15 cellular contexts compared by ENCODE assay signal in the genomic region with DNA sequence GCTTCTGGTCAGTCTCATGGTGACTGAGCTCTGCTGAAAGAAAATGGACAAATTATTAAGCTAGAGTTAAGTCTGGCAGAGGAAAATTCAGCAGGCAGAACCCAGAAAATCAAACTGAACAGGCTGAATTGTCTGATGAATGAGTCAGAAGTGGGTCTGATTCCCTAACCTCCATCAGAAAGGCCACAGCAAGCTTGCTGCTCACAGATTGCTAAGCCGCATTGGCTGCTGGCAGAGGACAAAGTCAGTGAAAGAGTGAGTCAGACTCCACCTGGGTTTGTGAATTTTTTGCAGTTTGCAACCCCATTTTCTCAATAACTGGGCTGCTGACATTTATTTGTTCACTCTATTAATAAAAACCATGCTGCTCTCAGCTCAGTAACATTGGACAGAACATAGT.
DNase-seq lines count a peak whose midpoint lies in the region; ATAC-seq, FAIRE-seq and TF ChIP-seq lines count a peak whose summit lies in the region.
"Had no signal": no experiment of that assay in that cellular context is flagged by ENCODE, and none has a peak within 500 bp of the region (broad histone marks: within the 10 kb centered on the region; RNA-seq: fewer than 3 reads in every experiment).

No MANE protein-coding gene starts in this region.

- no peak for TF ChIP-seq POLR2A in A549 (IDR thresholded peaks at IDR 0.05; ENCODE audit: low read length)

- H3K9me3 Mint-ChIP-seq in HFFc6 (no peaks in the 10 kb centered on the region), astrocyte (ENCODE audit: unreplicated experiment) (no peaks in the 10 kb centered on the region), T-cell (no peaks in the 10 kb centered on the region), WTC11 (no peaks in the 10 kb centered on the region)
- H3K9me3 Mint-ChIP-seq: activated CD4-positive, alpha-beta memory T cell treated with anti-CD3 and anti-CD28 coated beads for 36 hours had no signal

- H2AFZ ChIP-seq in astrocyte (ENCODE audit: low read depth, low read length) (no peak overlapping the region), hepatocyte (no peak overlapping the region)

- H3K27ac ChIP-seq in A549, result peak overlapping the region in 1 of 2 experiments; percentile 23; a peak in 1 of 6 replicates
- H3K27ac ChIP-seq in astrocyte (ENCODE audit: low read depth, low read length), result peak overlapping the region; percentile 15
- H3K27ac ChIP-seq in hepatocyte, result peak overlapping the region; percentile 21

- H3K4me3 Mint-ChIP-seq in HFFc6 (no peak overlapping the region), astrocyte (ENCODE audit: unreplicated experiment) (no peak overlapping the region), T-cell (no peak overlapping the region), WTC11 (no peak overlapping the region)
- H3K4me3 Mint-ChIP-seq: activated CD4-positive, alpha-beta memory T cell treated with anti-CD3 and anti-CD28 coated beads for 36 hours had no signal

- H3K4me1 Mint-ChIP-seq in HFFc6 (ENCODE audit: low read depth) (peaks cover 23% of the 10 kb centered on the region; the same call in 1 of the 2 replicates), astrocyte (ENCODE audit: low read depth, unreplicated experiment) (peaks cover 34% of the 10 kb centered on the region), T-cell (no peaks in the 10 kb centered on the region), WTC11 (peaks cover 7% of the 10 kb centered on the region)

- FAIRE-seq in A549 (lab: Jason Lieb, UNC) (no peak), astrocyte (lab: Jason Lieb, UNC) (no peak)

- H3K4me3 ChIP-seq in A549 (no peak overlapping the region), astrocyte (ENCODE audit: insufficient read depth, low read depth, low read length) (no peak overlapping the region), hepatocyte (no peak overlapping the region)
- H3K4me3 ChIP-seq: tibial nerve had no signal

- TF ChIP-seq RAD21 in A549 (conservative IDR thresholded peaks at IDR 0.05 in 1 of 2, IDR thresholded peaks at IDR 0.05 in 1 of 2), result no peak

- H3K4me1 ChIP-seq in A549 (0 out of 3 replicates have a peak, but pooled peaks cover 8% of the 10 kb centered on the region), astrocyte (ENCODE audit: insufficient read depth, low read length) (peaks cover 15% of the 10 kb centered on the region), hepatocyte (ENCODE audit: insufficient read depth) (peaks cover 4% of the 10 kb centered on the region)
- H3K4me1 ChIP-seq: tibial nerve had no signal

- H3K9me3 ChIP-seq in A549 (no peaks in the 10 kb centered on the region), astrocyte (ENCODE audit: insufficient read depth, low read depth, low read length) (no peaks in the 10 kb centered on the region), hepatocyte (ENCODE audit: low read depth) (no peaks in the 10 kb centered on the region)
- H3K9me3 ChIP-seq: tibial nerve had no signal

- DNase-seq in A549 (ENCODE audit: low read depth in 1 of 2, low spot score in 1 of 2) (peak; percentile 1 to 33), HFFc6 (peak; percentile 56), astrocyte (ENCODE audit: low read depth) (peak; percentile 93), hepatocyte (ENCODE audit: low spot score) (peak; percentile 55), HT-29 (ENCODE audit: low spot score) (no peak), T-cell (no peak), WTC11 (ENCODE audit: low spot score) (no peak)
- DNase-seq in activated CD4-positive, CD25-positive, alpha-beta regulatory T cell treated with anti-CD3 and anti-CD28 coated beads, Interleukin-2, amount 50 U/mL, for 72 hours, result no peak
- DNase-seq: activated CD4-positive, alpha-beta memory T cell treated with anti-CD3 and anti-CD28 coated beads for 36 hours; activated naive CD4-positive, alpha-beta T cell; AML-193; cortex of kidney; NCI-H1436; T-helper 1 cell had no signal

- H3K4me2 ChIP-seq in A549, result peak overlapping the region; percentile 21; the same call in 1 of the 3 replicates
- H3K4me2 ChIP-seq in astrocyte (ENCODE audit: low read length), result peak overlapping the region; percentile 31
- H3K4me2 ChIP-seq in hepatocyte, result no peak overlapping the region

- ATAC-seq in A549 (peak; percentile 60 to 76; a peak in 5 of 6 replicates), T-cell (replicated peaks in 1 of 4) (no peak), WTC11 (no peak)

- H3K27ac Mint-ChIP-seq in HFFc6 (no peak overlapping the region), astrocyte (ENCODE audit: unreplicated experiment) (peak overlapping the region; percentile 55), T-cell (no peak overlapping the region), WTC11 (no peak overlapping the region)
- H3K27ac Mint-ChIP-seq: activated CD4-positive, alpha-beta memory T cell treated with anti-CD3 and anti-CD28 coated beads for 36 hours had no signal

- no peaks in the 10 kb centered on the region for H3K27me3 ChIP-seq in astrocyte (ENCODE audit: insufficient read depth, low read length)
- H3K27me3 ChIP-seq in hepatocyte, result no peaks in the 10 kb centered on the region
- H3K27me3 ChIP-seq: tibial nerve had no signal

- TF ChIP-seq CTCF in A549 (IDR thresholded peaks at IDR 0.05) (no peak), HFFc6 (IDR thresholded peaks at IDR 0.05) (no peak), astrocyte (IDR thresholded peaks at IDR 0.05; ENCODE audit: insufficient read depth, low read depth, low read length) (no peak), hepatocyte (IDR thresholded peaks at IDR 0.05; ENCODE audit: poor library complexity) (no peak), WTC11 (IDR thresholded peaks at IDR 0.05) (no peak)

- no peak for TF ChIP-seq EP300 in A549 (IDR thresholded peaks at IDR 0.05)

- CTCF ChIA-PET in A549 (lab: Yijun Ruan, JAX) (no interaction called here), T-cell (lab: Charles Lee) (no interaction called here), WTC11 (lab: Charles Lee) (no interaction called here)

- 0% methylated on average over 1 of the region's 1 CpG for WGBS in A549 (ENCODE audit: missing lambda C conversion rate)
- 50% methylated on average over 1 of the region's 1 CpG for WGBS in hepatocyte (ENCODE audit: low lambda C conversion rate, missing lambda C conversion rate)

- H3K27me3 Mint-ChIP-seq in HFFc6 (ENCODE audit: insufficient read depth), result no peaks in the 10 kb centered on the region; the same call in none of the 2 replicates
- no peaks in the 10 kb centered on the region for H3K27me3 Mint-ChIP-seq in astrocyte (ENCODE audit: low read depth, unreplicated experiment)
- peaks cover 0 to 5% of the 10 kb centered on the region in 2 donors for H3K27me3 Mint-ChIP-seq in T-cell
- peaks cover 75% of the 10 kb centered on the region for H3K27me3 Mint-ChIP-seq in WTC11 (ENCODE audit: low read depth)
- H3K27me3 Mint-ChIP-seq: activated CD4-positive, alpha-beta memory T cell treated with anti-CD3 and anti-CD28 coated beads for 36 hours had no signal

- no peaks in the 10 kb centered on the region for H4K20me1 ChIP-seq in astrocyte (ENCODE audit: insufficient read depth, low read length)
- no peaks in the 10 kb centered on the region for H4K20me1 ChIP-seq in hepatocyte (ENCODE audit: insufficient read depth, poor library complexity, severe bottlenecking)

- H3K9ac ChIP-seq in astrocyte (ENCODE audit: low read length), result no peak overlapping the region

- H3K9me2 ChIP-seq in hepatocyte (replicated peaks; ENCODE audit: insufficient read depth), result no peaks in the 10 kb centered on the region

- H3K79me2 ChIP-seq in astrocyte (ENCODE audit: insufficient read depth, low read length) (no peaks in the 10 kb centered on the region), hepatocyte (no peaks in the 10 kb centered on the region)

- H3K36me3 Mint-ChIP-seq in HFFc6 (ENCODE audit: low read depth), result no peaks in the 10 kb centered on the region
- no peaks in the 10 kb centered on the region for H3K36me3 Mint-ChIP-seq in astrocyte (ENCODE audit: low read depth, unreplicated experiment)
- no peaks in the 10 kb centered on the region for H3K36me3 Mint-ChIP-seq in T-cell
- H3K36me3 Mint-ChIP-seq in WTC11, result no peaks in the 10 kb centered on the region
- H3K36me3 Mint-ChIP-seq: activated CD4-positive, alpha-beta memory T cell treated with anti-CD3 and anti-CD28 coated beads for 36 hours had no signal

- POLR2A ChIA-PET in A549 (lab: Yijun Ruan, JAX), result no interaction called here
- POLR2A ChIA-PET in T-cell (lab: Charles Lee), result no interaction called here
- POLR2A ChIA-PET in WTC11 (lab: Charles Lee), result no interaction called here

- no peaks in the 10 kb centered on the region for H3K36me3 ChIP-seq in astrocyte (ENCODE audit: insufficient read depth, low read length)
- no peaks in the 10 kb centered on the region for H3K36me3 ChIP-seq in hepatocyte (replicated peaks; ENCODE audit: insufficient read depth, low read depth)
- H3K36me3 ChIP-seq: tibial nerve had no signal

TF ChIP-seq in A549, 52 proteins besides CTCF, POLR2A, EP300 and RAD21 (continues in another document):
- no peak for TF ChIP-seq HDAC2 (IDR thresholded peaks at IDR 0.05)
- TF ChIP-seq, protein P1, sequence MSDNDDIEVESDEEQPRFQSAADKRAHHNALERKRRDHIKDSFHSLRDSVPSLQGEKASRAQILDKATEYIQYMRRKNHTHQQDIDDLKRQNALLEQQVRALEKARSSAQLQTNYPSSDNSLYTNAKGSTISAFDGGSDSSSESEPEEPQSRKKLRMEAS (IDR thresholded peaks at IDR 0.05), result no peak
- TF ChIP-seq JUNB (IDR thresholded peaks at IDR 0.05), result no peak

TF ChIP-seq in WTC11, 78 proteins besides CTCF, POLR2A, EP300 and RAD21:
- no peak for TF ChIP-seq ESRRA (CRISPR knock-in tag; IDR thresholded peaks at IDR 0.05; ENCODE audit: borderline replicate concordance)
- TF ChIP-seq, protein P2, sequence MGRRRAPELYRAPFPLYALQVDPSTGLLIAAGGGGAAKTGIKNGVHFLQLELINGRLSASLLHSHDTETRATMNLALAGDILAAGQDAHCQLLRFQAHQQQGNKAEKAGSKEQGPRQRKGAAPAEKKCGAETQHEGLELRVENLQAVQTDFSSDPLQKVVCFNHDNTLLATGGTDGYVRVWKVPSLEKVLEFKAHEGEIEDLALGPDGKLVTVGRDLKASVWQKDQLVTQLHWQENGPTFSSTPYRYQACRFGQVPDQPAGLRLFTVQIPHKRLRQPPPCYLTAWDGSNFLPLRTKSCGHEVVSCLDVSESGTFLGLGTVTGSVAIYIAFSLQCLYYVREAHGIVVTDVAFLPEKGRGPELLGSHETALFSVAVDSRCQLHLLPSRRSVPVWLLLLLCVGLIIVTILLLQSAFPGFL (CRISPR knock-in tag; IDR thresholded peaks at IDR 0.05; ENCODE audit: borderline replicate concordance), result no peak

Comparison
In these comparisons a context has a peak if more than half of its experiments do, and no peak if none do; other contexts are left out.
1. ATAC-seq: peak in A549 (2 of 2); none in T-cell (0 of 4) and WTC11 (single experiment).
2. DNase-seq: peak in A549 (2 of 2), HFFc6 (single experiment), astrocyte (single experiment) and hepatocyte (single experiment); none in HT-29 (single experiment), activated CD4-positive, CD25-positive, alpha-beta regulatory T cell treated with anti-CD3 and anti-CD28 coated beads, Interleukin-2, amount 50 U/mL, for 72 hours (single experiment), T-cell (0 of 34) and WTC11 (single experiment).